Comparison of ENCODE assay signal across 8 cellular contexts in genomic region chr6:30396833-30397479, GRCh38. TPM values are rescaled to one million over a fixed set of nuclear protein-coding genes. Genes with fewer than 3 reads are reported as not detected.
DNase-seq lines count a peak whose midpoint lies in the region; ATAC-seq and TF ChIP-seq lines count a peak whose summit lies in the region.

No MANE protein-coding gene starts in this region.

- no peak for DNase-seq in BJ (ENCODE audit: low read depth)
- DNase-seq in NCI-H1105 (lab: John Stamatoyannopoulos, UW): peak; percentile 80
- peak; percentile 58 for DNase-seq in T-helper 22 cell (ENCODE audit: low read depth)
- DNase-seq in ascending aorta (ENCODE audit: low spot score in 2 of 2): peak; percentile 18 to 86
- DNase-seq in hepatocyte (ENCODE audit: low spot score): peak; percentile 91
- DNase-seq in sigmoid colon: peak; percentile 86

- no peak for TF ChIP-seq POLR2A in sigmoid colon (IDR thresholded peaks at IDR 0.05)

- intact Hi-C loops in ascending aorta (cut with DNase I): loop anchor here (2.0 kb wide), 2 partner anchors 178 to 294 kb away; no protein-coding TSS in a partner anchor
- intact Hi-C loops in sigmoid colon (cut with DNase I): loop anchor here (1.0 kb wide), 1 partner anchor 40 kb away; no protein-coding TSS in a partner anchor

- H3K27ac ChIP-seq in ascending aorta (no peak overlapping the region), hepatocyte (no peak overlapping the region), sigmoid colon (no peak overlapping the region)

- no peaks in the 10 kb centered on the region for H3K9me3 ChIP-seq in ascending aorta
- H3K9me3 ChIP-seq in hepatocyte (ENCODE audit: low read depth): no peaks in the 10 kb centered on the region
- no peaks in the 10 kb centered on the region for H3K9me3 ChIP-seq in sigmoid colon

- no peaks in the 10 kb centered on the region for H3K9me2 ChIP-seq in hepatocyte (replicated peaks; ENCODE audit: insufficient read depth)

- H3K4me3 ChIP-seq in BJ (ENCODE audit: low read depth, low read length) (no peak overlapping the region), ascending aorta (no peak overlapping the region), hepatocyte (no peak overlapping the region), sigmoid colon (no peak overlapping the region)

- TF ChIP-seq EP300 in sigmoid colon (IDR thresholded peaks at IDR 0.05): no peak

- H3K36me3 ChIP-seq in BJ (ENCODE audit: control insufficient read depth, insufficient read depth, low read length) (no peaks in the 10 kb centered on the region), ascending aorta (no peaks in the 10 kb centered on the region), hepatocyte (replicated peaks; ENCODE audit: insufficient read depth, low read depth) (no peaks in the 10 kb centered on the region), sigmoid colon (no peaks in the 10 kb centered on the region)

- no peaks in the 10 kb centered on the region for H4K20me1 ChIP-seq in hepatocyte (ENCODE audit: insufficient read depth, poor library complexity, severe bottlenecking)

- H3K79me2 ChIP-seq in hepatocyte: no peaks in the 10 kb centered on the region

- WGBS in hepatocyte (ENCODE audit: low lambda C conversion rate, missing lambda C conversion rate): 13% methylated on average over 20 of the region's 20 CpGs
- 13 to 14% methylated on average over 20 of the region's 20 CpGs for WGBS in sigmoid colon, 2 donors

- H2AFZ ChIP-seq in hepatocyte: no peak overlapping the region

- CTCF ChIA-PET in BJ (lab: Yijun Ruan, JAX): interaction anchor here (0.7 to 7.6 kb wide), 18 partner anchors 14 to 181 kb away, joined by 3 to 42 read pairs (median 3); no protein-coding TSS in a partner anchor

- peak overlapping the region; percentile 11 for H3K4me2 ChIP-seq in hepatocyte

- POLR2A ChIA-PET in BJ (lab: Charles Lee): no interaction called here

- ATAC-seq in GM21528 (IDR thresholded peaks at IDR 0.05; ENCODE audit: low FRiP score, unreplicated experiment) (peak; percentile 68), GM19455 (IDR thresholded peaks at IDR 0.05; ENCODE audit: unreplicated experiment) (no peak)

- no peaks in the 10 kb centered on the region for H3K4me1 ChIP-seq in ascending aorta
- no peaks in the 10 kb centered on the region for H3K4me1 ChIP-seq in hepatocyte (ENCODE audit: insufficient read depth)
- H3K4me1 ChIP-seq in sigmoid colon: peaks cover 0 to 8% (median 2%) of the 10 kb centered on the region in 4 donors

- peak; percentile 95 for TF ChIP-seq CTCF in BJ (IDR thresholded peaks at IDR 0.05; ENCODE audit: insufficient read depth, low read depth, low read length)
- TF ChIP-seq CTCF in ascending aorta (IDR thresholded peaks at IDR 0.05): peak; percentile 61 to 73 (median 68)
- peak; percentile 85 for TF ChIP-seq CTCF in hepatocyte (IDR thresholded peaks at IDR 0.05; ENCODE audit: poor library complexity)
- peak; percentile 67 to 84 (median 74) for TF ChIP-seq CTCF in sigmoid colon (IDR thresholded peaks at IDR 0.05)

- H3K27me3 ChIP-seq in BJ (ENCODE audit: control insufficient read depth, insufficient read depth, low read length) (peaks cover 13% of the 10 kb centered on the region), ascending aorta (no peaks in the 10 kb centered on the region), hepatocyte (peaks cover 39% of the 10 kb centered on the region), sigmoid colon (no peaks in the 10 kb centered on the region)

RNA-seq across cellular contexts. Expression of gene RPP21, which starts 52.0 kb away (rescaled TPM):
- 28.3 and 29.0 TPM in 2 replicates for polyA plus RNA-seq in BJ (2011; rRNA removed)
- polyA minus RNA-seq in BJ (2011; rRNA and poly(A)+ RNA removed): 6.9 and 7.3 TPM in 2 replicates
- 262 TPM for total RNA-seq in ascending aorta
- total RNA-seq in hepatocyte: 40.8 and 41.6 TPM in 2 replicates
- 80.8 and 87.2 TPM in 2 replicates for polyA plus RNA-seq in hepatocyte
- total RNA-seq in sigmoid colon: 100 to 1,000 TPM; 134 to 150 (median 141) TPM
- polyA plus RNA-seq in sigmoid colon: 10 to 100 TPM; 74.7 to 86.8 (median 76.3) TPM
